In genomic region chr7:105743351-105743812, GRCh38 we compare ENCODE assay signal across 17 cellular contexts.
DNase-seq lines count a peak whose midpoint lies in the region; ATAC-seq and TF ChIP-seq lines count a peak whose summit lies in the region.
"Had no signal": no experiment of that assay in that cellular context is flagged by ENCODE, and none has a peak within 500 bp of the region (broad histone marks: within the 10 kb centered on the region; RNA-seq: fewer than 3 reads in every experiment).

No MANE protein-coding gene starts in this region.

- no peak overlapping the region for H3K27ac ChIP-seq in HL-60 (replicated peaks)
- no peak overlapping the region for H3K27ac ChIP-seq in naive thymus-derived CD4-positive, alpha-beta T cell (ENCODE audit: low read depth, low read length)
- H3K27ac ChIP-seq: epithelial cell of prostate, foreskin keratinocyte had no signal

- no peaks in the 10 kb centered on the region for H3K36me3 ChIP-seq in naive thymus-derived CD4-positive, alpha-beta T cell (ENCODE audit: control insufficient read depth in 2 of 3, insufficient read depth in 3 of 3, low read length in 3 of 3)
- H3K36me3 ChIP-seq: BE2C had no signal

- DNase-seq in ELF-1 (ENCODE audit: low read depth, low spot score) (peak; percentile 40), HL-60 (ENCODE audit: low read depth in 1 of 2, low spot score in 1 of 2) (peak; percentile 3 to 22), DMS79 (lab: John Stamatoyannopoulos, UW) (no peak), glutamatergic neuron (no peak), NCI-H2171 treated with DMSO at 0.1 percent for 48 hours (lab: John Stamatoyannopoulos, UW) (no peak)
- DNase-seq in naive thymus-derived CD4-positive, alpha-beta T cell = no peak
- DNase-seq: activated CD4-positive, CD25-positive, alpha-beta regulatory T cell; activated CD8-positive, alpha-beta memory T cell treated with anti-CD3 and anti-CD28 coated beads for 24 hours; activated naive CD8-positive, alpha-beta T cell treated with anti-CD3 and anti-CD28 coated beads, Interleukin-2, amount 50 U/mL, for 24 hours; BE2C; DMS 273 treated with DMSO at 0.1 percent for 48 hours; foreskin keratinocyte; NCI-H146; stimulated activated CD4-positive, alpha-beta T cell treated with anti-CD3 and anti-CD28 coated beads, Interleukin-12 subunit alpha, Interleukin-12 subunit beta, amount 100 ng/mL, for 4 hours had no signal

- intact Hi-C loops in naive thymus-derived CD4-positive, alpha-beta T cell (cut with micrococcal nuclease) = loop anchor here in 1 of 2 donors (5.0 kb wide), 1 partner anchor 36 kb away; no protein-coding TSS in a partner anchor

- CTCF ChIA-PET in naive thymus-derived CD4-positive, alpha-beta T cell (lab: Charles Lee) = interaction anchor here (1.2 to 1.4 kb wide), 2 partner anchors 11 to 299 kb away, joined by 3 to 5 read pairs; no protein-coding TSS in a partner anchor

- no peaks in the 10 kb centered on the region for H3K27me3 Mint-ChIP-seq in activated T-helper 17 cell treated with anti-CD3 and anti-CD28 coated beads, Interleukin-2, amount 50 U/mL, for 72 hours
- peaks cover 0 to 11% (median 0%) of the 10 kb centered on the region in 5 donors for H3K27me3 Mint-ChIP-seq in naive thymus-derived CD4-positive, alpha-beta T cell
- H3K27me3 Mint-ChIP-seq in glutamatergic neuron (ENCODE audit: unreplicated experiment) = no peaks in the 10 kb centered on the region
- H3K27me3 Mint-ChIP-seq: activated naive CD8-positive, alpha-beta T cell treated with anti-CD3 and anti-CD28 coated beads, Interleukin-2, amount 50 U/mL, for 24 hours had no signal

- H3K9me3 ChIP-seq in naive thymus-derived CD4-positive, alpha-beta T cell (ENCODE audit: control insufficient read depth in 2 of 3, low read length in 3 of 3) = no peaks in the 10 kb centered on the region
- H3K9me3 ChIP-seq: BE2C had no signal

- peaks cover 8% of the 10 kb centered on the region for H3K4me1 Mint-ChIP-seq in activated T-helper 17 cell treated with anti-CD3 and anti-CD28 coated beads, Interleukin-2, amount 50 U/mL, for 72 hours
- peaks cover 7 to 26% (median 22%) of the 10 kb centered on the region in 7 donors for H3K4me1 Mint-ChIP-seq in naive thymus-derived CD4-positive, alpha-beta T cell
- no peaks in the 10 kb centered on the region for H3K4me1 Mint-ChIP-seq in glutamatergic neuron (ENCODE audit: low read depth, unreplicated experiment)

- no peaks in the 10 kb centered on the region for H3K36me3 Mint-ChIP-seq in activated T-helper 17 cell treated with anti-CD3 and anti-CD28 coated beads, Interleukin-2, amount 50 U/mL, for 72 hours (ENCODE audit: low read depth)
- H3K36me3 Mint-ChIP-seq in naive thymus-derived CD4-positive, alpha-beta T cell = peaks cover 0 to 17% (median 3%) of the 10 kb centered on the region in 5 donors
- H3K36me3 Mint-ChIP-seq in glutamatergic neuron (ENCODE audit: unreplicated experiment) = no peaks in the 10 kb centered on the region

- POLR2A ChIA-PET in naive thymus-derived CD4-positive, alpha-beta T cell (lab: Charles Lee) = no interaction called here

- no peaks in the 10 kb centered on the region for H3K4me1 ChIP-seq in naive thymus-derived CD4-positive, alpha-beta T cell (ENCODE audit: control insufficient read depth in 2 of 2, insufficient read depth in 2 of 2, low read length in 2 of 2)
- H3K4me1 ChIP-seq: foreskin keratinocyte had no signal

- peak overlapping the region; percentile 17 for H3K4me3 Mint-ChIP-seq in activated T-helper 17 cell treated with anti-CD3 and anti-CD28 coated beads, Interleukin-2, amount 50 U/mL, for 72 hours
- H3K4me3 Mint-ChIP-seq in naive thymus-derived CD4-positive, alpha-beta T cell = no peak overlapping the region
- no peak overlapping the region for H3K4me3 Mint-ChIP-seq in glutamatergic neuron (ENCODE audit: unreplicated experiment)
- H3K4me3 Mint-ChIP-seq: activated naive CD8-positive, alpha-beta T cell treated with anti-CD3 and anti-CD28 coated beads, Interleukin-2, amount 50 U/mL, for 24 hours had no signal

- no peak overlapping the region for H3K4me3 ChIP-seq in HL-60 (replicated peaks; ENCODE audit: insufficient read depth, low read length)
- no peak overlapping the region for H3K4me3 ChIP-seq in naive thymus-derived CD4-positive, alpha-beta T cell (ENCODE audit: low read length)

- no peaks in the 10 kb centered on the region for H3K9me3 Mint-ChIP-seq in activated T-helper 17 cell treated with anti-CD3 and anti-CD28 coated beads, Interleukin-2, amount 50 U/mL, for 72 hours
- H3K9me3 Mint-ChIP-seq in naive thymus-derived CD4-positive, alpha-beta T cell = no peaks in the 10 kb centered on the region
- no peaks in the 10 kb centered on the region for H3K9me3 Mint-ChIP-seq in glutamatergic neuron (ENCODE audit: unreplicated experiment)
- H3K9me3 Mint-ChIP-seq: activated naive CD8-positive, alpha-beta T cell treated with anti-CD3 and anti-CD28 coated beads, Interleukin-2, amount 50 U/mL, for 24 hours had no signal

- TF ChIP-seq CTCF in HL-60 (IDR thresholded peaks at IDR 0.05; ENCODE audit: insufficient read depth, low read length) = no peak
- TF ChIP-seq CTCF in glutamatergic neuron (IDR thresholded peaks at IDR 0.05; ENCODE audit: partially characterized antibody, unreplicated experiment) = no peak

- peak; percentile 70 for ATAC-seq in activated T-helper 17 cell treated with anti-CD3 and anti-CD28 coated beads, Interleukin-2, amount 50 U/mL, for 72 hours (replicated peaks)
- peak; percentile 12 for ATAC-seq in naive thymus-derived CD4-positive, alpha-beta T cell
- ATAC-seq in HG02973 (IDR thresholded peaks at IDR 0.05; ENCODE audit: unreplicated experiment) = no peak
- ATAC-seq: activated naive CD8-positive, alpha-beta T cell treated with anti-CD3 and anti-CD28 coated beads, Interleukin-2, amount 50 U/mL, for 24 hours; foreskin keratinocyte had no signal

- H3K27ac Mint-ChIP-seq in activated T-helper 17 cell treated with anti-CD3 and anti-CD28 coated beads, Interleukin-2, amount 50 U/mL, for 72 hours = no peak overlapping the region
- no peak overlapping the region for H3K27ac Mint-ChIP-seq in naive thymus-derived CD4-positive, alpha-beta T cell
- no peak overlapping the region for H3K27ac Mint-ChIP-seq in glutamatergic neuron (ENCODE audit: unreplicated experiment)
- H3K27ac Mint-ChIP-seq: activated naive CD8-positive, alpha-beta T cell treated with anti-CD3 and anti-CD28 coated beads, Interleukin-2, amount 50 U/mL, for 24 hours had no signal

- no peaks in the 10 kb centered on the region for H3K27me3 ChIP-seq in HL-60 (ENCODE audit: insufficient read depth, poor library complexity, severe bottlenecking)
- H3K27me3 ChIP-seq in naive thymus-derived CD4-positive, alpha-beta T cell (ENCODE audit: control insufficient read depth in 2 of 2, insufficient read depth in 2 of 2, low read length in 2 of 2) = no peaks in the 10 kb centered on the region
- H3K27me3 ChIP-seq: BE2C, foreskin keratinocyte had no signal

Comparison
In these comparisons a context has a peak if more than half of its experiments do, and no peak if none do; other contexts are left out.
1. DNase-seq: peak in ELF-1 (single experiment) and HL-60 (2 of 2); none in naive thymus-derived CD4-positive, alpha-beta T cell (0 of 9), DMS79 (single experiment), glutamatergic neuron (single experiment) and NCI-H2171 treated with DMSO at 0.1 percent for 48 hours (single experiment).